Comparison of ENCODE assay signal across 8 cellular contexts in the genomic region with DNA sequence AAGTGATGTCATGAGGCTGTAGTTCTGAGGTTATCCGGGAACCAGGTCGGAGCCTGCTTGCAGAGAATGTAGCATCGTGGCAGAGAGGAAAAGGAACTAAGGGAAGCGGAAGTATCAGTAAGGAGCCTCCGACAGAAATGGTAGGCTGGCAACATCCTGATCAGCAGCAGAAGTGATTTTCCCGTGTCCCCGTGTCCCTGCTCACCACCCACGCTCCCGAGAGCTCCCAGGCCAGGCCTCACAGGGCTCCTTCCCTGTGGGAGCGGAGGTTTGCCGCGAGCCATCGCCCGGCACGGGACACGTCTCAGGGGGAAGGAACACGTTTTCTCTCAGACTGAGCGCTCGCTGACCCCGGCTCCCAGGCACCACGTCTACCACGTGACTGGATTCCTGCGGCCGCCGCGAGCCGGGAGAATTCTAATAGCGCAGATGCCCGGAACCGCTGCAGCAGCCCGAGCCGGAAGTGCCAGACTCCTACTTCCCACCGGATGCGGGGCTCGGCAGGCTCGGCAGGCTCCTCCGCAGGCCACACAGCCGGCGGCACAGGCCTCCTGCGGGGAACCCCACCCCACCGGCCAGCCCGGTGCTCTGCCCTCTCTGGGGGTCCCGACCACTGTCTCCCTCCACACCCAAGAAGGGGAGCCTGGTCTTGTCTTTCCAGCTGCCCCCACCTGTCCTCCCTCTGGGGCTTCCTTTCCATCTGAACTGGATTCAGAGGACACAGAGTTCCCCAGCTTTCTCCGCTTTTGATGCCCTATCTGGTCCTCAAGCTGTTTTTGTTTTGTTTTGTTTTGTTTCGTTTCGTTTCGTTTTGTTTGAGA.
DNase-seq lines count a peak whose midpoint lies in the region; ATAC-seq and TF ChIP-seq lines count a peak whose summit lies in the region.

No MANE protein-coding gene starts in this region.

- H3K27ac ChIP-seq in DND-41 (ENCODE audit: low read length) = no peak overlapping the region
- H3K27ac ChIP-seq in colonic mucosa = peak overlapping the region; percentile 67
- H3K27ac ChIP-seq in liver (ENCODE audit: low read depth in 1 of 2, low read length in 2 of 2) = peak overlapping the region; percentile 65 to 84

- H3K9ac ChIP-seq in DND-41 (ENCODE audit: low read depth, low read length) (peak overlapping the region; percentile 12; the same call in 1 of the 2 replicates), colonic mucosa (ENCODE audit: low read depth in 2 of 2, low read length in 2 of 2) (peak overlapping the region; percentile 41 to 76), liver (ENCODE audit: low read depth in 1 of 2, low read length in 2 of 2) (peak overlapping the region; percentile 49 to 74)

- H3K9me3 ChIP-seq in DND-41 (ENCODE audit: insufficient read depth, low read length, severe bottlenecking) (no peaks in the 10 kb centered on the region), colonic mucosa (no peaks in the 10 kb centered on the region), liver (ENCODE audit: control insufficient read depth in 4 of 4, low read length in 3 of 4) (no peaks in the 10 kb centered on the region)

- H4K20me1 ChIP-seq in DND-41 (ENCODE audit: insufficient read depth, low read length) = no peaks in the 10 kb centered on the region

- H2AFZ ChIP-seq in DND-41 (ENCODE audit: low read depth, low read length) = peak overlapping the region; percentile 71

- TF ChIP-seq RAD21 in liver (IDR thresholded peaks at IDR 0.05) = peak; percentile 50 to 59

- H3K27me3 ChIP-seq in DND-41 (ENCODE audit: insufficient read depth, low read length, poor library complexity) (peaks cover 26% of the 10 kb centered on the region), colonic mucosa (no peaks in the 10 kb centered on the region), liver (ENCODE audit: control insufficient read depth in 4 of 4, insufficient read depth in 4 of 4, low read length in 3 of 4) (no peaks in the 10 kb centered on the region)

- DNase-seq in DND-41 (peak; percentile 55), colonic mucosa (peak; percentile 83), NCI-H128 (lab: John Stamatoyannopoulos, UW; ENCODE audit: unreplicated experiment) (no peak)
- peak; percentile 40 to 57 for DNase-seq in stimulated activated CD4-positive, alpha-beta T cell treated with anti-CD3 and anti-CD28 coated beads, Interleukin-4, amount 100 ng/mL, for 4 hours

- ATAC-seq in DND-41 (ENCODE audit: insufficient read depth, low read depth) = peak; percentile 84
- ATAC-seq in HG02678 (IDR thresholded peaks at IDR 0.05; ENCODE audit: unreplicated experiment) = peak; percentile 69
- no peak for ATAC-seq in HG02870 (IDR thresholded peaks at IDR 0.05; ENCODE audit: unreplicated experiment)

- no peaks in the 10 kb centered on the region for H3K79me2 ChIP-seq in DND-41 (ENCODE audit: insufficient read depth, low read length)

- TF ChIP-seq CTCF in DND-41 (IDR thresholded peaks at IDR 0.05; ENCODE audit: borderline replicate concordance, extremely low read depth, low read length, poor library complexity, severe bottlenecking) (no peak), WI38 (IDR thresholded peaks at IDR 0.05; ENCODE audit: low read depth, low read length) (no peak), colonic mucosa (IDR thresholded peaks at IDR 0.05) (no peak), liver (IDR thresholded peaks at IDR 0.05; ENCODE audit: low read depth, low read length, missing input control) (no peak)

- peak overlapping the region in 1 of 2 experiments; percentile 47; a peak in 2 of 4 replicates for H3K4me3 ChIP-seq in DND-41 (ENCODE audit: low read depth in 1 of 2, low read length in 2 of 2)
- H3K4me3 ChIP-seq in WI38 (ENCODE audit: low read depth, low read length) = peak overlapping the region; percentile 47
- H3K4me3 ChIP-seq in colonic mucosa = peak overlapping the region; percentile 49
- peak overlapping the region; percentile 70 to 90 (median 71) for H3K4me3 ChIP-seq in liver (ENCODE audit: low read depth in 1 of 3, low read length in 3 of 3)

- peak overlapping the region; percentile 73 for H3K4me2 ChIP-seq in DND-41 (ENCODE audit: insufficient read depth, low read length)

- intact Hi-C loops in colonic mucosa (cut with DNase I) = no loop called here

- H3K36me3 ChIP-seq in DND-41 (ENCODE audit: insufficient read depth, low read length) (no peaks in the 10 kb centered on the region), colonic mucosa (no peaks in the 10 kb centered on the region), liver (ENCODE audit: control insufficient read depth in 4 of 4, insufficient read depth in 3 of 4, low read depth in 1 of 4, low read length in 3 of 4) (no peaks in the 10 kb centered on the region)

- H3K4me1 ChIP-seq in DND-41 (ENCODE audit: insufficient read depth, low read length) (peaks cover 8% of the 10 kb centered on the region), colonic mucosa (peaks cover 17% of the 10 kb centered on the region), liver (ENCODE audit: control insufficient read depth in 4 of 4, insufficient read depth in 4 of 4, low read length in 3 of 4) (peaks cover 0 to 11% (median 5%) of the 10 kb centered on the region in 4 donors)

- 4% methylated on average over 47 of the region's 47 CpGs for WGBS in liver

TF ChIP-seq in liver, 16 proteins besides CTCF, POLR2A, EP300 and RAD21:
- TF ChIP-seq EGR1 (IDR thresholded peaks at IDR 0.05; ENCODE audit: low read depth in 2 of 2) (peak; percentile 88 to 91), JUND (IDR thresholded peaks at IDR 0.05) (no peak), FOXA2 (IDR thresholded peaks at IDR 0.05) (no peak), FOXA1 (IDR thresholded peaks at IDR 0.05) (no peak), RXRA (IDR thresholded peaks at IDR 0.05) (peak; percentile 64 to 72), SP1 (IDR thresholded peaks at IDR 0.05) (peak; percentile 74), YY1 (IDR thresholded peaks at IDR 0.05) (peak; percentile 77), HNF4G (IDR thresholded peaks at IDR 0.05) (no peak), TAF1 (conservative IDR thresholded peaks at IDR 0.05) (peak; percentile 76), NR2F2 (IDR thresholded peaks at IDR 0.05) (no peak), HNF4A (conservative IDR thresholded peaks at IDR 0.05) (peak in 1 of 2 donors; percentile 21), GABPA (IDR thresholded peaks at IDR 0.05 in 1 of 2, conservative IDR thresholded peaks at IDR 0.05 in 1 of 2) (peak; percentile 77 to 90)
- TF ChIP-seq, protein P1, sequence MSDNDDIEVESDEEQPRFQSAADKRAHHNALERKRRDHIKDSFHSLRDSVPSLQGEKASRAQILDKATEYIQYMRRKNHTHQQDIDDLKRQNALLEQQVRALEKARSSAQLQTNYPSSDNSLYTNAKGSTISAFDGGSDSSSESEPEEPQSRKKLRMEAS (IDR thresholded peaks at IDR 0.05) = peak; percentile 98
- TF ChIP-seq, protein P2, sequence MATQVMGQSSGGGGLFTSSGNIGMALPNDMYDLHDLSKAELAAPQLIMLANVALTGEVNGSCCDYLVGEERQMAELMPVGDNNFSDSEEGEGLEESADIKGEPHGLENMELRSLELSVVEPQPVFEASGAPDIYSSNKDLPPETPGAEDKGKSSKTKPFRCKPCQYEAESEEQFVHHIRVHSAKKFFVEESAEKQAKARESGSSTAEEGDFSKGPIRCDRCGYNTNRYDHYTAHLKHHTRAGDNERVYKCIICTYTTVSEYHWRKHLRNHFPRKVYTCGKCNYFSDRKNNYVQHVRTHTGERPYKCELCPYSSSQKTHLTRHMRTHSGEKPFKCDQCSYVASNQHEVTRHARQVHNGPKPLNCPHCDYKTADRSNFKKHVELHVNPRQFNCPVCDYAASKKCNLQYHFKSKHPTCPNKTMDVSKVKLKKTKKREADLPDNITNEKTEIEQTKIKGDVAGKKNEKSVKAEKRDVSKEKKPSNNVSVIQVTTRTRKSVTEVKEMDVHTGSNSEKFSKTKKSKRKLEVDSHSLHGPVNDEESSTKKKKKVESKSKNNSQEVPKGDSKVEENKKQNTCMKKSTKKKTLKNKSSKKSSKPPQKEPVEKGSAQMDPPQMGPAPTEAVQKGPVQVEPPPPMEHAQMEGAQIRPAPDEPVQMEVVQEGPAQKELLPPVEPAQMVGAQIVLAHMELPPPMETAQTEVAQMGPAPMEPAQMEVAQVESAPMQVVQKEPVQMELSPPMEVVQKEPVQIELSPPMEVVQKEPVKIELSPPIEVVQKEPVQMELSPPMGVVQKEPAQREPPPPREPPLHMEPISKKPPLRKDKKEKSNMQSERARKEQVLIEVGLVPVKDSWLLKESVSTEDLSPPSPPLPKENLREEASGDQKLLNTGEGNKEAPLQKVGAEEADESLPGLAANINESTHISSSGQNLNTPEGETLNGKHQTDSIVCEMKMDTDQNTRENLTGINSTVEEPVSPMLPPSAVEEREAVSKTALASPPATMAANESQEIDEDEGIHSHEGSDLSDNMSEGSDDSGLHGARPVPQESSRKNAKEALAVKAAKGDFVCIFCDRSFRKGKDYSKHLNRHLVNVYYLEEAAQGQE (IDR thresholded peaks at IDR 0.05) = no peak
- TF ChIP-seq, protein P3, sequence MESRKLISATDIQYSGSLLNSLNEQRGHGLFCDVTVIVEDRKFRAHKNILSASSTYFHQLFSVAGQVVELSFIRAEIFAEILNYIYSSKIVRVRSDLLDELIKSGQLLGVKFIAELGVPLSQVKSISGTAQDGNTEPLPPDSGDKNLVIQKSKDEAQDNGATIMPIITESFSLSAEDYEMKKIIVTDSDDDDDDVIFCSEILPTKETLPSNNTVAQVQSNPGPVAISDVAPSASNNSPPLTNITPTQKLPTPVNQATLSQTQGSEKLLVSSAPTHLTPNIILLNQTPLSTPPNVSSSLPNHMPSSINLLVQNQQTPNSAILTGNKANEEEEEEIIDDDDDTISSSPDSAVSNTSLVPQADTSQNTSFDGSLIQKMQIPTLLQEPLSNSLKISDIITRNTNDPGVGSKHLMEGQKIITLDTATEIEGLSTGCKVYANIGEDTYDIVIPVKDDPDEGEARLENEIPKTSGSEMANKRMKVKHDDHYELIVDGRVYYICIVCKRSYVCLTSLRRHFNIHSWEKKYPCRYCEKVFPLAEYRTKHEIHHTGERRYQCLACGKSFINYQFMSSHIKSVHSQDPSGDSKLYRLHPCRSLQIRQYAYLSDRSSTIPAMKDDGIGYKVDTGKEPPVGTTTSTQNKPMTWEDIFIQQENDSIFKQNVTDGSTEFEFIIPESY (IDR thresholded peaks at IDR 0.05) = no peak
- TF ChIP-seq, protein P4, sequence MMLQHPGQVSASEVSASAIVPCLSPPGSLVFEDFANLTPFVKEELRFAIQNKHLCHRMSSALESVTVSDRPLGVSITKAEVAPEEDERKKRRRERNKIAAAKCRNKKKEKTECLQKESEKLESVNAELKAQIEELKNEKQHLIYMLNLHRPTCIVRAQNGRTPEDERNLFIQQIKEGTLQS (IDR thresholded peaks at IDR 0.05) = no peak
